1 cellular context compared by ENCODE assay signal in genomic region chr20:38927902-38928578, GRCh38.
TF ChIP-seq lines count a peak whose summit lies in the region.

No MANE protein-coding gene starts in this region.

TF ChIP-seq in HepG2, 621 proteins besides CTCF, POLR2A, EP300 and RAD21 (continued from another document):
- TF ChIP-seq ZNF557 (CRISPR knock-in tag; IDR thresholded peaks at IDR 0.05): 0 out of 2 replicates have a peak, but pooled peaks have one; percentile 65
- TF ChIP-seq GATAD1 (CRISPR knock-in tag; IDR thresholded peaks at IDR 0.05): 0 out of 2 replicates have a peak, but pooled peaks have one; percentile 36
- no peak for TF ChIP-seq POGK (CRISPR knock-in tag; conservative IDR thresholded peaks at IDR 0.05)
